In genomic region chr22:37544955-37545702, GRCh38 we compare ENCODE assay signal across 8 cellular contexts. TPM values are rescaled to one million over a fixed set of nuclear protein-coding genes. Genes with fewer than 3 reads are reported as not detected.
DNase-seq lines count a peak whose midpoint lies in the region; ATAC-seq and TF ChIP-seq lines count a peak whose summit lies in the region.

No MANE protein-coding gene starts in this region.

- H3K36me3 Mint-ChIP-seq in activated CD4-positive, alpha-beta memory T cell treated with anti-CD3 and anti-CD28 coated beads, Interleukin-2, amount 10 ng/mL, durations not matched to agents 7 days and 5 days (ENCODE audit: low read depth) = no peaks in the 10 kb centered on the region

- ATAC-seq in GM21825 (IDR thresholded peaks at IDR 0.05; ENCODE audit: unreplicated experiment) (no peak), GM21576 (IDR thresholded peaks at IDR 0.05; ENCODE audit: unreplicated experiment) (no peak)

- POLR2A ChIA-PET in activated CD4-positive, alpha-beta memory T cell treated with anti-CD3 and anti-CD28 coated beads, Interleukin-2, amount 10 ng/mL, durations not matched to agents 7 days and 5 days (lab: Charles Lee) = interaction anchor here (1.1 to 1.9 kb wide), 3 partner anchors 19 to 47 kb away, joined by 3 to 13 read pairs (median 5); no protein-coding TSS in a partner anchor

- peak; percentile 80 for DNase-seq in EL
- peak; percentile 72 for DNase-seq in M059J (ENCODE audit: low read depth)
- DNase-seq in activated CD4-positive, alpha-beta memory T cell treated with anti-CD3 and anti-CD28 coated beads, Interleukin-2, amount 10 ng/mL, durations not matched to agents 7 days and 5 days = peak; percentile 73
- no peak for DNase-seq in epithelial cell of proximal tubule (ENCODE audit: low read depth)
- DNase-seq in suprapubic skin (ENCODE audit: low spot score in 2 of 2) = peak in 1 of 2 donors; percentile 81

- CTCF ChIA-PET in activated CD4-positive, alpha-beta memory T cell treated with anti-CD3 and anti-CD28 coated beads, Interleukin-2, amount 10 ng/mL, durations not matched to agents 7 days and 5 days (lab: Charles Lee) = interaction anchor here (1.4 to 16.5 kb wide), 6 partner anchors 10 to 47 kb away, joined by 3 to 374 read pairs (median 8); partner anchors contain the start of gene CDC42EP1

- peaks cover 11% of the 10 kb centered on the region for H3K27me3 Mint-ChIP-seq in activated CD4-positive, alpha-beta memory T cell treated with anti-CD3 and anti-CD28 coated beads, Interleukin-2, amount 10 ng/mL, durations not matched to agents 7 days and 5 days

- WGBS in suprapubic skin = 40% methylated on average over 11 of the region's 11 CpGs

- H3K4me3 Mint-ChIP-seq in activated CD4-positive, alpha-beta memory T cell treated with anti-CD3 and anti-CD28 coated beads, Interleukin-2, amount 10 ng/mL, durations not matched to agents 7 days and 5 days = no peak overlapping the region

- peak overlapping the region; percentile 49 for H3K9ac ChIP-seq in muscle layer of colon (ENCODE audit: low read length)

- no peak for TF ChIP-seq EP300 in suprapubic skin (IDR thresholded peaks at IDR 0.05)

- TF ChIP-seq CTCF in epithelial cell of proximal tubule (conservative IDR thresholded peaks at IDR 0.05; ENCODE audit: low read depth, low read length) (peak; percentile 91), suprapubic skin (IDR thresholded peaks at IDR 0.05) (peak; percentile 37 to 62)

- TF ChIP-seq POLR2A in suprapubic skin (IDR thresholded peaks at IDR 0.05) = no peak

- H3K27ac ChIP-seq in muscle layer of colon (ENCODE audit: low read depth, low read length) = peak overlapping the region; percentile 21
- H3K27ac ChIP-seq in suprapubic skin = peak overlapping the region; percentile 84

- H3K9me3 ChIP-seq in muscle layer of colon (ENCODE audit: low read length) (no peaks in the 10 kb centered on the region), suprapubic skin (no peaks in the 10 kb centered on the region)

- H3K4me1 Mint-ChIP-seq in activated CD4-positive, alpha-beta memory T cell treated with anti-CD3 and anti-CD28 coated beads, Interleukin-2, amount 10 ng/mL, durations not matched to agents 7 days and 5 days = peaks cover 30% of the 10 kb centered on the region

- no peaks in the 10 kb centered on the region for H3K9me3 Mint-ChIP-seq in activated CD4-positive, alpha-beta memory T cell treated with anti-CD3 and anti-CD28 coated beads, Interleukin-2, amount 10 ng/mL, durations not matched to agents 7 days and 5 days

- no peak overlapping the region for H3K27ac Mint-ChIP-seq in activated CD4-positive, alpha-beta memory T cell treated with anti-CD3 and anti-CD28 coated beads, Interleukin-2, amount 10 ng/mL, durations not matched to agents 7 days and 5 days

- no peaks in the 10 kb centered on the region for H3K36me3 ChIP-seq in muscle layer of colon (ENCODE audit: insufficient read depth, low read length)
- no peaks in the 10 kb centered on the region for H3K36me3 ChIP-seq in suprapubic skin

- no peaks in the 10 kb centered on the region for H3K27me3 ChIP-seq in muscle layer of colon (ENCODE audit: control insufficient read depth in 1 of 2, insufficient read depth in 2 of 2, low read length in 2 of 2)
- H3K27me3 ChIP-seq in suprapubic skin = no peaks in the 10 kb centered on the region

- peak overlapping the region; percentile 40 for H3K4me3 ChIP-seq in epithelial cell of proximal tubule (ENCODE audit: low read depth, low read length)
- H3K4me3 ChIP-seq in muscle layer of colon (ENCODE audit: low read depth in 1 of 2, low read length in 2 of 2) = peak overlapping the region in 1 of 2 donors; percentile 41
- H3K4me3 ChIP-seq in suprapubic skin = peak overlapping the region; percentile 40

- H3K4me1 ChIP-seq in muscle layer of colon (ENCODE audit: insufficient read depth, low read length) (peaks cover 31% of the 10 kb centered on the region), suprapubic skin (peaks cover 82% of the 10 kb centered on the region)

RNA-seq across cellular contexts. Expression of gene CDC42EP1, which starts 15.2 kb away (rescaled TPM):
- 44.3 and 51.7 TPM in 2 replicates for total RNA-seq in M059J (2014; rRNA removed; shearing (Covaris generic))
- total RNA-seq in activated CD4-positive, alpha-beta memory T cell treated with anti-CD3 and anti-CD28 coated beads, Interleukin-2, amount 10 ng/mL, durations not matched to agents 7 days and 5 days = 1 to 10 TPM in 1 of 2 experiments, under 1 TPM in 1; 0.95 to 1.1 TPM
- total RNA-seq in epithelial cell of proximal tubule (102 and 110 TPM in 2 replicates), suprapubic skin (10 to 100 TPM; 32.1 to 93.7 (median 80.9) TPM)

RNA-seq across cellular contexts. Expression of gene CARD10, which starts 25.9 kb away (rescaled TPM):
- 8.3 and 10.6 TPM in 2 replicates for total RNA-seq in M059J (2014; rRNA removed; shearing (Covaris generic))
- total RNA-seq in activated CD4-positive, alpha-beta memory T cell treated with anti-CD3 and anti-CD28 coated beads, Interleukin-2, amount 10 ng/mL, durations not matched to agents 7 days and 5 days = under 1 TPM in 1 of 2 experiments, not detected in 1; 0.08 TPM
- total RNA-seq in epithelial cell of proximal tubule (60.0 and 63.8 TPM in 2 replicates), suprapubic skin (10 to 100 TPM; 12.2 to 17.3 (median 14.8) TPM)

RNA-seq across cellular contexts. Expression of gene LGALS2, which starts 34.8 kb away (rescaled TPM):
- not detected in 2 replicates for total RNA-seq in M059J (2014; rRNA removed; shearing (Covaris generic))
- not detected for total RNA-seq in activated CD4-positive, alpha-beta memory T cell treated with anti-CD3 and anti-CD28 coated beads, Interleukin-2, amount 10 ng/mL, durations not matched to agents 7 days and 5 days
- total RNA-seq in epithelial cell of proximal tubule = not detected in 2 replicates
- total RNA-seq in suprapubic skin = not detected

RNA-seq across cellular contexts. Expression of gene MFNG, which starts 58.9 kb away (rescaled TPM):
- total RNA-seq in M059J (2014; rRNA removed; shearing (Covaris generic)) = 0.07 TPM in 1 of 2 replicates, not detected in the other
- 100 to 1,000 TPM; 200 to 203 TPM for total RNA-seq in activated CD4-positive, alpha-beta memory T cell treated with anti-CD3 and anti-CD28 coated beads, Interleukin-2, amount 10 ng/mL, durations not matched to agents 7 days and 5 days
- total RNA-seq in epithelial cell of proximal tubule (0.07 TPM in 1 of 2 replicates, not detected in the other), suprapubic skin (1 to 10 TPM; 3.5 to 8.6 (median 4.9) TPM)

Comparison
In these comparisons a context has a peak if more than half of its experiments do, and no peak if none do; other contexts are left out.
1. RNA of gene CDC42EP1, which starts 15.2 kb away (total RNA-seq): 102 to 110 TPM in epithelial cell of proximal tubule, 32.1 to 93.7 TPM in suprapubic skin and 44.3 to 51.7 TPM in M059J; 0.95 to 1.1 TPM in activated CD4-positive, alpha-beta memory T cell treated with anti-CD3 and anti-CD28 coated beads, Interleukin-2, amount 10 ng/mL, durations not matched to agents 7 days and 5 days; every median in the first group is over 10 times any median in the second.